Comparison of ENCODE assay signal across 8 cellular contexts in genomic region chr11:121023848-121024751, GRCh38.
DNase-seq lines count a peak whose midpoint lies in the region; ATAC-seq and TF ChIP-seq lines count a peak whose summit lies in the region.

TBCEL (plus strand) TSS chr11:121024102; CDS start chr11:121045691, 21,589 bp downstream.

- H3K9me3 ChIP-seq in DOHH2 (ENCODE audit: control insufficient read depth, insufficient read depth, low read length) (no peaks in the 10 kb centered on the region), KOPT-K1 (ENCODE audit: insufficient read depth, low read length, poor library complexity, severe bottlenecking) (no peaks in the 10 kb centered on the region), neuron (ENCODE audit: low read length) (no peaks in the 10 kb centered on the region), subcutaneous abdominal adipose tissue (ENCODE audit: control insufficient read depth in 5 of 5, low read length in 5 of 5) (no peaks in the 10 kb centered on the region)

- peak within 1 kb of the TSS; percentile 77 for H3K4me2 ChIP-seq in DOHH2 (ENCODE audit: low read length)

- H4K20me1 ChIP-seq in DOHH2 (ENCODE audit: control insufficient read depth, insufficient read depth, low read depth, low read length) = no peaks in the 10 kb centered on the region

- peaks cover 17% of the 10 kb centered on the region for H3K4me1 ChIP-seq in DOHH2 (ENCODE audit: control insufficient read depth, low read length)
- peaks cover 21% of the 10 kb centered on the region for H3K4me1 ChIP-seq in neuron (ENCODE audit: insufficient read depth, low read length)
- H3K4me1 ChIP-seq in subcutaneous abdominal adipose tissue (ENCODE audit: control insufficient read depth in 5 of 5, insufficient read depth in 5 of 5, low read length in 5 of 5) = peaks cover 4 to 24% (median 17%) of the 10 kb centered on the region in 5 donors

- H3F3A ChIP-seq in DOHH2 (ENCODE audit: control insufficient read depth, insufficient read depth) = no peaks in the 10 kb centered on the region

- DNase-seq in activated effector memory CD4-positive, alpha-beta T cell treated with anti-CD3 and anti-CD28 coated beads, Interleukin-2, amount 50 U/mL, for 16 hours = peak; percentile 91
- peak; percentile 74 to 93 for DNase-seq in foreskin fibroblast

- TF ChIP-seq POLR2A in Raji (IDR thresholded peaks at IDR 0.05; ENCODE audit: insufficient read depth, low read depth, low read length) = peak; percentile 52

- H3K9me2 ChIP-seq in DOHH2 (replicated peaks; ENCODE audit: control insufficient read depth, low read length) = no peaks in the 10 kb centered on the region

- H3K79me2 ChIP-seq in DOHH2 (ENCODE audit: control insufficient read depth, low read length) = peaks cover 33% of the 10 kb centered on the region

- H3K36me3 ChIP-seq in DOHH2 (ENCODE audit: control insufficient read depth, low read length) = no peaks in the 10 kb centered on the region
- no peaks in the 10 kb centered on the region for H3K36me3 ChIP-seq in KOPT-K1 (ENCODE audit: insufficient read depth, low read length)
- no peaks in the 10 kb centered on the region for H3K36me3 ChIP-seq in neuron (ENCODE audit: insufficient read depth, low read length)
- H3K36me3 ChIP-seq in subcutaneous abdominal adipose tissue (ENCODE audit: control insufficient read depth in 5 of 5, insufficient read depth in 5 of 5, low read length in 5 of 5) = no peaks in the 10 kb centered on the region

- peak; percentile 97 for ATAC-seq in GM21786 (IDR thresholded peaks at IDR 0.05; ENCODE audit: unreplicated experiment)

- H3K27me3 ChIP-seq in DOHH2 (ENCODE audit: control insufficient read depth, low read length) (peaks cover 6% of the 10 kb centered on the region; the same call in 1 of the 2 replicates), neuron (ENCODE audit: insufficient read depth, low read length) (no peaks in the 10 kb centered on the region), subcutaneous abdominal adipose tissue (ENCODE audit: control insufficient read depth in 5 of 5, insufficient read depth in 4 of 5, low read length in 5 of 5) (no peaks in the 10 kb centered on the region)

- H3K27ac ChIP-seq in DOHH2 (ENCODE audit: low read depth, low read length) = no peak within 1 kb of the TSS
- H3K27ac ChIP-seq in KOPT-K1 (ENCODE audit: low read depth, low read length, poor library complexity, severe bottlenecking) = peak within 1 kb of the TSS; percentile 60
- no peak within 1 kb of the TSS for H3K27ac ChIP-seq in subcutaneous abdominal adipose tissue (ENCODE audit: low read depth, low read length)

- H3K4me3 ChIP-seq in DOHH2 (ENCODE audit: low read length) = peak within 1 kb of the TSS; percentile 79
- H3K4me3 ChIP-seq in foreskin fibroblast (ENCODE audit: low read depth in 1 of 2, low read length in 2 of 2) = peak within 1 kb of the TSS; percentile 60 to 78
- H3K4me3 ChIP-seq in neuron (ENCODE audit: low read length) = peak within 1 kb of the TSS; percentile 94
- peak within 1 kb of the TSS; percentile 75 to 90 (median 80) for H3K4me3 ChIP-seq in subcutaneous abdominal adipose tissue (ENCODE audit: low read depth in 1 of 5, low read length in 5 of 5)

- TF ChIP-seq CTCF in DOHH2 (IDR thresholded peaks at IDR 0.05; ENCODE audit: low read depth, low read length, poor library complexity, severe bottlenecking) = no peak
- TF ChIP-seq CTCF in foreskin fibroblast (IDR thresholded peaks at IDR 0.05; ENCODE audit: low read depth, low read length) = no peak

- H2AFZ ChIP-seq in neuron (ENCODE audit: low read depth, low read length) = peak within 1 kb of the TSS; percentile 14

- peak within 1 kb of the TSS in 4 of 5 donors; percentile 75 to 88 (median 78) for H3K9ac ChIP-seq in subcutaneous abdominal adipose tissue (ENCODE audit: low read length in 5 of 5)
